ENCODE assay signal across 8 cellular contexts in genomic region chr16:21540770-21541433, GRCh38. TPM values are rescaled to one million over a fixed set of nuclear protein-coding genes. Genes with fewer than 3 reads are reported as not detected.
DNase-seq lines count a peak whose midpoint lies in the region; ATAC-seq, FAIRE-seq and TF ChIP-seq lines count a peak whose summit lies in the region.
"Not testable (repeated sequence)": the region's sequence is repeated elsewhere in the genome, so short reads cannot be mapped to it uniquely, and the experiment has no call there.

No MANE protein-coding gene starts in this region.

- in situ Hi-C loops in GM12878 (cut with MboI), result not testable (repeated sequence)

- peaks cover 14% of the 10 kb centered on the region for H3K4me1 ChIP-seq in GM12878 (ENCODE audit: control insufficient read depth, insufficient read depth, low read length)

- H3K9me3 ChIP-seq in GM12878 (replicated peaks; ENCODE audit: control insufficient read depth, insufficient read depth, low read length), result not testable (repeated sequence)

- peaks cover 35% of the 10 kb centered on the region for H3K4me1 Mint-ChIP-seq in activated CD8-positive, alpha-beta T cell treated with anti-CD3 and anti-CD28 coated beads, Interleukin-2, amount 10 ng/mL, durations not matched to agents 7 days and 5 days (ENCODE audit: low read depth)
- peaks cover 20 to 31% of the 10 kb centered on the region in 2 donors for H3K4me1 Mint-ChIP-seq in natural killer cell treated with Interleukin-12 subunit alpha and Interleukin-12 subunit beta and Interleukin-15 and Interleukin-18, amount 100 ng/mL, for 72 hours (ENCODE audit: low read depth in 2 of 2)

- not testable (repeated sequence) for H3K36me3 ChIP-seq in GM12878 (ENCODE audit: control insufficient read depth in 2 of 2, insufficient read depth in 2 of 2, low read length in 1 of 2)

- H3K4me3 Mint-ChIP-seq in activated CD8-positive, alpha-beta T cell treated with anti-CD3 and anti-CD28 coated beads, Interleukin-2, amount 10 ng/mL, durations not matched to agents 7 days and 5 days, result peak overlapping the region; percentile 52
- peak overlapping the region; percentile 82 for H3K4me3 Mint-ChIP-seq in natural killer cell treated with Interleukin-12 subunit alpha and Interleukin-12 subunit beta and Interleukin-15 and Interleukin-18, amount 100 ng/mL, for 72 hours

- H3K27ac ChIP-seq in GM12878 (ENCODE audit: control insufficient read depth, insufficient read depth), result not testable (repeated sequence)

- H3K9me3 Mint-ChIP-seq in activated CD8-positive, alpha-beta T cell treated with anti-CD3 and anti-CD28 coated beads, Interleukin-2, amount 10 ng/mL, durations not matched to agents 7 days and 5 days (ENCODE audit: insufficient read depth); natural killer cell treated with Interleukin-12 subunit alpha and Interleukin-12 subunit beta and Interleukin-15 and Interleukin-18, amount 100 ng/mL, for 72 hours: not testable (repeated sequence)

- peak overlapping the region; percentile 56 for H3K4me2 ChIP-seq in GM12878 (ENCODE audit: control insufficient read depth, insufficient read depth)

- not testable (repeated sequence) for H3K27me3 Mint-ChIP-seq in activated CD8-positive, alpha-beta T cell treated with anti-CD3 and anti-CD28 coated beads, Interleukin-2, amount 10 ng/mL, durations not matched to agents 7 days and 5 days (ENCODE audit: low read depth); natural killer cell treated with Interleukin-12 subunit alpha and Interleukin-12 subunit beta and Interleukin-15 and Interleukin-18, amount 100 ng/mL, for 72 hours

- SMC1A ChIA-PET in GM12878 (lab: Charles Lee; ENCODE audit: uncharacterized antibody, unreplicated experiment), result not testable (repeated sequence)

- H3K27me3 ChIP-seq in GM12878 (replicated peaks in 1 of 2; ENCODE audit: control insufficient read depth in 2 of 2, insufficient read depth in 2 of 2, low read length in 1 of 2), result not testable (repeated sequence)

- peak; percentile 91 for FAIRE-seq in GM12892 (lab: Jason Lieb, UNC)
- FAIRE-seq in GM12878 (lab: Jason Lieb, UNC), result peak; percentile 69

- BruUV-seq in GM12878 (replicated peaks; lab: Mats Ljungman, UMichigan), result not testable (repeated sequence)

- H2AFZ ChIP-seq in GM12878 (ENCODE audit: control insufficient read depth, low read depth, low read length), result peak overlapping the region; percentile 51

- peak in 1 of 2 experiments; percentile 71; a peak in 2 of 4 replicates for TF ChIP-seq EP300 in GM12878 (IDR thresholded peaks at IDR 0.05; ENCODE audit: borderline replicate concordance in 1 of 2, control insufficient read depth in 1 of 2, low read depth in 2 of 2, low read length in 2 of 2)

- H3K79me2 ChIP-seq in GM12878 (ENCODE audit: control insufficient read depth, insufficient read depth, low read length), result not testable (repeated sequence)

- not testable (repeated sequence) for H3K36me3 Mint-ChIP-seq in activated CD8-positive, alpha-beta T cell treated with anti-CD3 and anti-CD28 coated beads, Interleukin-2, amount 10 ng/mL, durations not matched to agents 7 days and 5 days (ENCODE audit: low read depth); natural killer cell treated with Interleukin-12 subunit alpha and Interleukin-12 subunit beta and Interleukin-15 and Interleukin-18, amount 100 ng/mL, for 72 hours

- 8% methylated on average over 19 of the region's 21 CpGs for WGBS in GM12878 (ENCODE audit: insufficient coverage, insufficient replicate concordance, low lambda C conversion rate, missing lambda C conversion rate)

- not testable (repeated sequence) for H4K20me1 ChIP-seq in GM12878 (ENCODE audit: control insufficient read depth, insufficient read depth)

- not testable (repeated sequence) for TF ChIP-seq POLR2A in GM12892 (IDR thresholded peaks at IDR 0.05; ENCODE audit: low read depth, low read length); GM12878 (IDR thresholded peaks at IDR 0.05; ENCODE audit: low read depth, low read length)

- RAD21 ChIA-PET in GM12878 (lab: Charles Lee; ENCODE audit: unreplicated experiment), result interaction anchor here (0.7 kb wide), 1 partner anchor 400 kb away, joined by 3 read pairs; no protein-coding TSS in a partner anchor

- not testable (repeated sequence) for TF ChIP-seq CTCF in GM12878 (IDR thresholded peaks at IDR 0.05 in 2 of 3, conservative IDR thresholded peaks at IDR 0.05 in 1 of 3; ENCODE audit: control insufficient read depth in 2 of 3, extremely low read depth in 1 of 3, insufficient read depth in 1 of 3, low read depth in 3 of 3, low read length in 3 of 3)

- CTCF ChIA-PET in activated CD8-positive, alpha-beta T cell treated with anti-CD3 and anti-CD28 coated beads, Interleukin-2, amount 10 ng/mL, durations not matched to agents 7 days and 5 days (lab: Charles Lee), result not testable (repeated sequence)
- CTCF ChIA-PET in GM12878 (lab: Yijun Ruan, JAX), result interaction anchor here (0.6 kb wide), 1 partner anchor 33 kb away, joined by 3 read pairs; no protein-coding TSS in a partner anchor

- intact Hi-C loops in GM12878 (cut with micrococcal nuclease; ENCODE audit: unreplicated experiment), result not testable (repeated sequence)

- TF ChIP-seq RAD21 in GM12878 (IDR thresholded peaks at IDR 0.05; ENCODE audit: insufficient read depth, low read depth, low read length), result not testable (repeated sequence)

- H3K4me3 ChIP-seq in GM12878, result not testable (repeated sequence)

- not testable (repeated sequence) for H3K9ac ChIP-seq in GM12878 (ENCODE audit: control insufficient read depth, insufficient read depth, low read length)

- DNase-seq in GM12892 (ENCODE audit: insufficient read length), result not testable (repeated sequence)
- DNase-seq in LHCN-M2 (ENCODE audit: low read depth) (peak; percentile 44), GM12878 (ENCODE audit: low read depth, low spot score) (peak; percentile 31)
- peak; percentile 90 for DNase-seq in activated CD8-positive, alpha-beta T cell treated with anti-CD3 and anti-CD28 coated beads, Interleukin-2, amount 10 ng/mL, durations not matched to agents 7 days and 5 days
- DNase-seq in natural killer cell treated with Interleukin-12 subunit alpha and Interleukin-12 subunit beta and Interleukin-15 and Interleukin-18, amount 100 ng/mL, for 72 hours (ENCODE audit: low spot score), result peak; percentile 89
- peak; percentile 68 to 75 for DNase-seq in stimulated activated CD8-positive, alpha-beta memory T cell treated with anti-CD3 and anti-CD28 coated beads, Interleukin-7, amount 100 ng/mL, for 4 hours (ENCODE audit: low read depth in 2 of 2)

- POLR2A ChIA-PET in activated CD8-positive, alpha-beta T cell treated with anti-CD3 and anti-CD28 coated beads, Interleukin-2, amount 10 ng/mL, durations not matched to agents 7 days and 5 days (lab: Charles Lee); GM12878 (lab: Charles Lee): not testable (repeated sequence)

- peak overlapping the region; percentile 90 for H3K27ac Mint-ChIP-seq in activated CD8-positive, alpha-beta T cell treated with anti-CD3 and anti-CD28 coated beads, Interleukin-2, amount 10 ng/mL, durations not matched to agents 7 days and 5 days
- peak overlapping the region; percentile 51 to 62 for H3K27ac Mint-ChIP-seq in natural killer cell treated with Interleukin-12 subunit alpha and Interleukin-12 subunit beta and Interleukin-15 and Interleukin-18, amount 100 ng/mL, for 72 hours

- peak; percentile 70 for ATAC-seq in GM21381 (IDR thresholded peaks at IDR 0.05; ENCODE audit: unreplicated experiment)
- peak; percentile 69 for ATAC-seq in HG03025 (IDR thresholded peaks at IDR 0.05; ENCODE audit: low FRiP score, unreplicated experiment)
- ATAC-seq in activated CD8-positive, alpha-beta T cell treated with anti-CD3 and anti-CD28 coated beads, Interleukin-2, amount 10 ng/mL, durations not matched to agents 7 days and 5 days, result peak; percentile 89
- peak; percentile 91 for ATAC-seq in GM12878
- peak; percentile 97 to 98 for ATAC-seq in natural killer cell treated with Interleukin-12 subunit alpha and Interleukin-12 subunit beta and Interleukin-15 and Interleukin-18, amount 100 ng/mL, for 72 hours

TF ChIP-seq in GM12878, 131 proteins besides CTCF, POLR2A, EP300 and RAD21 (continues in another document):
- TF ChIP-seq PAX5 (IDR thresholded peaks at IDR 0.05; ENCODE audit: borderline replicate concordance, low read depth, low read length), result peak; percentile 63; the same call in 1 of the 2 replicates
- TF ChIP-seq MEF2B (IDR thresholded peaks at IDR 0.05; ENCODE audit: partially characterized antibody, poor library complexity, severe bottlenecking), result peak; percentile 63
- TF ChIP-seq MYC (IDR thresholded peaks at IDR 0.05; ENCODE audit: insufficient read depth, insufficient read length, insufficient replicate concordance, low read length, severe bottlenecking), result peak; percentile 90
- TF ChIP-seq KLF5 (IDR thresholded peaks at IDR 0.05; ENCODE audit: partially characterized antibody), result peak; percentile 58
- TF ChIP-seq SIN3A (IDR thresholded peaks at IDR 0.05; ENCODE audit: low read depth, low read length), result 0 out of 2 replicates have a peak, but pooled peaks have one; percentile 24

RNA-seq across cellular contexts. Expression of gene METTL9, which starts 58.5 kb away (rescaled TPM):
- 60.9 TPM for polyA plus RNA-seq in GM12892 (2012; ENCODE audit: missing spikeins)
- total RNA-seq in LHCN-M2 (2014; rRNA removed) (190 and 216 TPM in 2 replicates), GM12878 (2014; rRNA removed) (119 TPM in 2 replicates), GM12878 (2014; rRNA removed; fragmentation: Illumina TruSeq; extraction: Trizol) (92.0 and 101 TPM in 2 replicates), GM12878 (2021) (90.0 and 98.5 TPM in 2 replicates)
- polyA plus RNA-seq in LHCN-M2 (2012), result 69.7 TPM
- 100 to 1,000 TPM in 1 of 2 experiments, 10 to 100 TPM in 1; 99.2 to 101 TPM for total RNA-seq in activated CD8-positive, alpha-beta T cell treated with anti-CD3 and anti-CD28 coated beads, Interleukin-2, amount 10 ng/mL, durations not matched to agents 7 days and 5 days
- 62.2 and 71.7 TPM in 2 replicates for total RNA-seq in GM12878 (2013; cell fraction: nucleolus; rRNA removed)
- polyA plus RNA-seq in GM12878 (2011; ENCODE audit: low read depth), result 26.1 TPM
- polyA plus RNA-seq in GM12878 (2011; rRNA removed) (115 and 196 TPM in 2 replicates), GM12878 (2014; fragmentation: Illumina TruSeq; extraction: Trizol) (106 and 149 TPM in 2 replicates), GM12878 (2014; fragmentation: Nextera tagmentation; extraction: Ambion mirVana) (10 to 100 TPM; 19.4 to 40.0 TPM), GM12878 (2014; rRNA removed) (89.7 and 101 TPM in 2 replicates), GM12878 (2016; fragmentation: Nextera tagmentation; extraction: Ambion mirVana) (100 to 1,000 TPM in 1 of 2 experiments, 10 to 100 TPM in 1; 95.4 to 103 TPM)
- 46.5 and 46.6 TPM in 2 replicates for polyA plus RNA-seq in GM12878 (2011; cell fraction: cytosol; rRNA removed)
- polyA plus RNA-seq in GM12878 (2011; cell fraction: nucleus; rRNA removed), result 23.6 and 27.4 TPM in 2 replicates
- 48.7 and 50.0 TPM in 2 replicates for polyA plus RNA-seq in GM12878 (2012)
- 34.8 and 37.0 TPM in 2 replicates for polyA minus RNA-seq in GM12878 (2011; rRNA and poly(A)+ RNA removed)
- 17.4 and 20.2 TPM in 2 replicates for polyA minus RNA-seq in GM12878 (2011; cell fraction: cytosol; rRNA and poly(A)+ RNA removed)
- 17.4 and 24.3 TPM in 2 replicates for polyA minus RNA-seq in GM12878 (2011; cell fraction: nucleus; rRNA and poly(A)+ RNA removed)
- total RNA-seq in natural killer cell treated with Interleukin-12 subunit alpha and Interleukin-12 subunit beta and Interleukin-15 and Interleukin-18, amount 100 ng/mL, for 72 hours, result 100 to 1,000 TPM; 104 to 114 TPM
